ENCODE assay signal across 8 cellular contexts in the genomic region with DNA sequence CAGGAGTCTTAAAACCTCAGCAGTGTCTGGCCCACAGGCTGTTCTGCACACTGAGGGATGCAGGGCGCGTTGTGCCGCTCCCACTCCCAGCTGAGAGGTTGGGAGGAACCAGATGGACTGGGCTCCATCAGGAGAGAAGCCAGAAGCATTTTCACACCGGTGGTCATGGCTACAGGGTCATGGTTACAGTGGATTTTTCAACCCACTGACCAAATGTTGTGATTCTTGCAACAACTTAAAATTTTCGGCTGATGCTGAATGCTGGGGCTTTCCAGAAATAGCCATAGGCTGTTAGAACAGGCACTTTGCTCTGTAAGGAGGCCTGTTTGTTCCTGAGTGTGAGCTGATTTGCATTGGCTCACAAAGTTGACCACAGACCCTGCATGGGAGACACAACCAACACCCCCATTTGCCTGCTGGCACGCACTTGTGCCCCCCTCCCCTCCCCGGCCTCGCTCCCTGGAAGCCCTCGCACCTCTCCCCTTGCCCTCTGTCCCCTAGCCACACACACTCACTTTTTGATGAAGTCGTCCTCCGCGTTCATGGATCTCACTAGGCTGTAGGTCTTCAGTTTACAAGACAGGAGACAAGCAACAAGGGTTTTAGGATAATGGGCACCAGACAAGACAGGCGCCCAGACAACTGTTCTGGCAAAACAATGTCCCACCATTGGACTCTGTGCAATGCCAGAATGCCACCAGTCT. TPM values are rescaled to one million over a fixed set of nuclear protein-coding genes. Genes with fewer than 3 reads are reported as not detected.
DNase-seq lines count a peak whose midpoint lies in the region; ATAC-seq, FAIRE-seq and TF ChIP-seq lines count a peak whose summit lies in the region.

No MANE protein-coding gene starts in this region.

- TF ChIP-seq CTCF in K562 (IDR thresholded peaks at IDR 0.05 in 2 of 3, conservative IDR thresholded peaks at IDR 0.05 in 1 of 3; ENCODE audit: insufficient read depth in 2 of 3, low read depth in 1 of 3, low read length in 3 of 3): no peak
- no peak for TF ChIP-seq CTCF in ovary (IDR thresholded peaks at IDR 0.05)

- TF ChIP-seq EP300 in K562 (IDR thresholded peaks at IDR 0.05; ENCODE audit: low read length) (no peak), ovary (IDR thresholded peaks at IDR 0.05) (no peak)

- no TSS peak for BruUV-seq in K562 (replicated peaks; lab: Mats Ljungman, UMichigan)

- no peaks in the 10 kb centered on the region for H3K9me1 ChIP-seq in K562 (ENCODE audit: control insufficient read depth, insufficient read depth, low read length)

- no peak for TF ChIP-seq RAD21 in K562 (CRISPR knock-in tag; conservative IDR thresholded peaks at IDR 0.05 in 1 of 2, IDR thresholded peaks at IDR 0.05 in 1 of 2)

- H3K27ac ChIP-seq in K562 (ENCODE audit: extremely low read depth, low read depth, low read length) (no peak overlapping the region), ovary (peak overlapping the region; percentile 40 to 49)

- no peak overlapping the region for H3K4me2 ChIP-seq in K562 (ENCODE audit: insufficient read depth, low read length)

- CTCF ChIA-PET in K562 (lab: Yijun Ruan, JAX; ENCODE audit: low intra/inter-chr PET ratio): no interaction called here

- H3K9ac ChIP-seq in K562 (ENCODE audit: insufficient read depth in 1 of 2, low read depth in 2 of 2, low read length in 2 of 2): peak overlapping the region; percentile 5 to 53; a peak in 1 of 4 replicates

- H3K4me1 ChIP-seq in K562 (replicated peaks in 1 of 2; ENCODE audit: control insufficient read depth in 2 of 2, insufficient read depth in 2 of 2, low read length in 2 of 2): peaks cover 66 to 72% of the 10 kb centered on the region in 2 experiments
- H3K4me1 ChIP-seq in ovary (ENCODE audit: insufficient read depth): peaks cover 38% of the 10 kb centered on the region

- H3K36me3 ChIP-seq in K562 (ENCODE audit: control insufficient read depth, insufficient read depth, low read length) (peaks cover 7% of the 10 kb centered on the region; the same call in 2 of the 3 replicates), ovary (no peaks in the 10 kb centered on the region)

- DNase-seq in K562 (ENCODE audit: extremely low read depth in 1 of 4, low spot score in 3 of 4) (no peak), ovary (peak; percentile 61 to 73 (median 64)), occipital lobe (lab: John Stamatoyannopoulos, UW) (no peak)
- DNase-seq in stimulated activated CD8-positive, alpha-beta memory T cell treated with anti-CD3 and anti-CD28 coated beads, Interleukin-4, amount 100 ng/mL, for 48 hours: no peak
- DNase-seq in stimulated activated CD4-positive, alpha-beta T cell treated with anti-CD3 and anti-CD28 coated beads, Interleukin-4, amount 100 ng/mL, for 4 hours: no peak

- H3K79me2 ChIP-seq in K562 (ENCODE audit: control insufficient read depth, insufficient read depth, low read length): peaks cover 80% of the 10 kb centered on the region

- no peak overlapping the region for H3K4me3 ChIP-seq in K562
- H3K4me3 ChIP-seq in ovary: no peak overlapping the region

- H3K27me3 ChIP-seq in K562 (ENCODE audit: control insufficient read depth in 2 of 2, insufficient read depth in 2 of 2, low read length in 2 of 2) (no peaks in the 10 kb centered on the region), ovary (no peaks in the 10 kb centered on the region)

- no peak overlapping the region for H2AFZ ChIP-seq in K562 (ENCODE audit: low read depth, low read length)

- POLR2A ChIA-PET in K562 (lab: Yijun Ruan, JAX): interaction anchor here (0.7 to 1.2 kb wide), 4 partner anchors 9 to 381 kb away, joined by 3 to 4 read pairs (median 4); no protein-coding TSS in a partner anchor

- WGBS in K562 (ENCODE audit: insufficient coverage, low coverage, missing lambda C conversion rate): 74% methylated on average over 13 of the region's 13 CpGs
- 19 to 37% (median 23%) methylated on average over 13 of the region's 13 CpGs for WGBS in ovary, 3 donors

- in situ Hi-C loops in K562 (cut with MboI): no loop called here

- H3K9me3 ChIP-seq in K562 (replicated peaks; ENCODE audit: control insufficient read depth, insufficient read depth, low read depth, low read length) (no peaks in the 10 kb centered on the region), ovary (no peaks in the 10 kb centered on the region)

- peaks cover 37% of the 10 kb centered on the region for H4K20me1 ChIP-seq in K562 (replicated peaks; ENCODE audit: control insufficient read depth, insufficient read depth, low read length)

- ATAC-seq in GM18517 (IDR thresholded peaks at IDR 0.05; ENCODE audit: unreplicated experiment) (peak; percentile 17), HG03045 (IDR thresholded peaks at IDR 0.05; ENCODE audit: unreplicated experiment) (peak; percentile 16), K562 (no peak), HG02970 (IDR thresholded peaks at IDR 0.05; ENCODE audit: low FRiP score, unreplicated experiment) (no peak)

- TF ChIP-seq POLR2A in K562 (conservative IDR thresholded peaks at IDR 0.05) (no peak), ovary (IDR thresholded peaks at IDR 0.05) (no peak)

- intact Hi-C loops in K562 (cut with micrococcal nuclease): no loop called here
- intact Hi-C loops in ovary (cut with DNase I): loop anchor here in 3 of 4 donors (5.0 to 10.0 kb wide), 2 partner anchors 52 to 1705 kb away; a partner anchor contains a TSS

- no peak for FAIRE-seq in K562 (lab: Jason Lieb, UNC)

TF ChIP-seq in K562, 482 proteins besides CTCF, POLR2A, EP300 and RAD21:
- no peak for TF ChIP-seq PRMT5 (CRISPR knock-in tag; IDR thresholded peaks at IDR 0.05)
- TF ChIP-seq, protein P1, sequence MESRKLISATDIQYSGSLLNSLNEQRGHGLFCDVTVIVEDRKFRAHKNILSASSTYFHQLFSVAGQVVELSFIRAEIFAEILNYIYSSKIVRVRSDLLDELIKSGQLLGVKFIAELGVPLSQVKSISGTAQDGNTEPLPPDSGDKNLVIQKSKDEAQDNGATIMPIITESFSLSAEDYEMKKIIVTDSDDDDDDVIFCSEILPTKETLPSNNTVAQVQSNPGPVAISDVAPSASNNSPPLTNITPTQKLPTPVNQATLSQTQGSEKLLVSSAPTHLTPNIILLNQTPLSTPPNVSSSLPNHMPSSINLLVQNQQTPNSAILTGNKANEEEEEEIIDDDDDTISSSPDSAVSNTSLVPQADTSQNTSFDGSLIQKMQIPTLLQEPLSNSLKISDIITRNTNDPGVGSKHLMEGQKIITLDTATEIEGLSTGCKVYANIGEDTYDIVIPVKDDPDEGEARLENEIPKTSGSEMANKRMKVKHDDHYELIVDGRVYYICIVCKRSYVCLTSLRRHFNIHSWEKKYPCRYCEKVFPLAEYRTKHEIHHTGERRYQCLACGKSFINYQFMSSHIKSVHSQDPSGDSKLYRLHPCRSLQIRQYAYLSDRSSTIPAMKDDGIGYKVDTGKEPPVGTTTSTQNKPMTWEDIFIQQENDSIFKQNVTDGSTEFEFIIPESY (CRISPR knock-in tag; IDR thresholded peaks at IDR 0.05): peak; percentile 44; the same call in 1 of the 2 replicates

RNA-seq across cellular contexts. Expression of a gene that starts 3.4 kb away (rescaled TPM):
- 261 and 278 TPM in 2 replicates for total RNA-seq in K562 (2011; cell fraction: chromatin; rRNA removed; ENCODE audit: low replicate concordance)
- total RNA-seq in K562 (2011; cell fraction: nucleolus; rRNA removed): 132 and 152 TPM in 2 replicates
- total RNA-seq in K562 (2011; cell fraction: nucleoplasm; rRNA removed): 219 and 247 TPM in 2 replicates
- 25.1 and 33.4 TPM in 2 replicates for total RNA-seq in K562 (2014; rRNA removed)
- 27.8 and 32.6 TPM in 2 replicates for total RNA-seq in K562 (2014; rRNA removed; fragmentation: Illumina TruSeq; extraction: Trizol)
- total RNA-seq in K562 (2015; rRNA removed; fragmentation: Illumina TruSeq; extraction: Trizol): 25.3 and 27.8 TPM in 2 replicates
- total RNA-seq in K562 (2021): 37.6 and 39.9 TPM in 2 replicates
- polyA plus RNA-seq in K562 (2011; rRNA removed): 84.0 and 96.3 TPM in 2 replicates
- polyA plus RNA-seq in K562 (2011; cell fraction: cytosol; rRNA removed): 38.4 and 54.3 TPM in 2 replicates
- polyA plus RNA-seq in K562 (2011; cell fraction: nucleus; rRNA removed): 117 and 127 TPM in 2 replicates
- 22.4 and 25.9 TPM in 2 replicates for polyA plus RNA-seq in K562 (2012)
- 30.1 and 32.5 TPM in 2 replicates for polyA plus RNA-seq in K562 (2014; fragmentation: Illumina TruSeq; extraction: Trizol)
- 10 to 100 TPM in 1 of 2 experiments, 1 to 10 TPM in 1; 9.2 to 12.7 TPM for polyA plus RNA-seq in K562 (2014; fragmentation: Nextera tagmentation; extraction: Ambion mirVana)
- 36.0 and 36.4 TPM in 2 replicates for polyA plus RNA-seq in K562 (2014; rRNA removed)
- polyA minus RNA-seq in K562 (2011; rRNA and poly(A)+ RNA removed): 66.6 and 83.7 TPM in 2 replicates
- polyA minus RNA-seq in K562 (2011; cell fraction: cytosol; rRNA and poly(A)+ RNA removed): 35.4 and 38.8 TPM in 2 replicates
- 79.0 and 128 TPM in 2 replicates for polyA minus RNA-seq in K562 (2011; cell fraction: nucleus; rRNA and poly(A)+ RNA removed)
- 100 to 1,000 TPM in 1 of 7 donors, 10 to 100 TPM in 6; 19.9 to 144 (median 57.1) TPM for total RNA-seq in ovary
- polyA plus RNA-seq in ovary: 10 to 100 TPM; 25.6 to 33.7 TPM
- 26.7 TPM for total RNA-seq in occipital lobe

Comparison
In these comparisons a context has a peak if more than half of its experiments do, and no peak if none do; other contexts are left out.
1. ATAC-seq: peak in GM18517 (single experiment) and HG03045 (single experiment); none in K562 (single experiment) and HG02970 (single experiment).
2. DNase-seq: peak in ovary (5 of 5); none in K562 (0 of 4), stimulated activated CD8-positive, alpha-beta memory T cell treated with anti-CD3 and anti-CD28 coated beads, Interleukin-4, amount 100 ng/mL, for 48 hours (single experiment), occipital lobe (single experiment) and stimulated activated CD4-positive, alpha-beta T cell treated with anti-CD3 and anti-CD28 coated beads, Interleukin-4, amount 100 ng/mL, for 4 hours (0 of 2).